ENCODE assay signal across 20 cellular contexts in genomic region chr20:54086444-54087134, GRCh38. TPM values are rescaled to one million over a fixed set of nuclear protein-coding genes. Genes with fewer than 3 reads are reported as not detected.
DNase-seq lines count a peak whose midpoint lies in the region; ATAC-seq lines count a peak whose summit lies in the region.
"Had no signal": no experiment of that assay in that cellular context is flagged by ENCODE, and none has a peak within 500 bp of the region (broad histone marks: within the 10 kb centered on the region; RNA-seq: fewer than 3 reads in every experiment).

No MANE protein-coding gene starts in this region.

- H3K27me3 ChIP-seq in GM23248 (replicated peaks; ENCODE audit: insufficient read depth) (no peaks in the 10 kb centered on the region), adipocyte (replicated peaks; ENCODE audit: control insufficient read depth, insufficient read depth, low read length) (peaks cover 3% of the 10 kb centered on the region), subcutaneous abdominal adipose tissue (ENCODE audit: control insufficient read depth in 5 of 5, insufficient read depth in 4 of 5, low read length in 5 of 5) (peaks cover 0 to 4% (median 0%) of the 10 kb centered on the region in 5 donors)
- H3K27me3 ChIP-seq: ascending aorta, testis had no signal

- no peaks in the 10 kb centered on the region for H3K9me2 ChIP-seq in GM23248 (ENCODE audit: insufficient read depth)

- WGBS in GM23248 (ENCODE audit: low coverage in 1 of 2, low lambda C conversion rate in 2 of 2, missing lambda C conversion rate in 2 of 2), 2 experiments, result 2 to 3% methylated on average over 13 of the region's 13 CpGs

- ATAC-seq in left colon (peak; percentile 76), HG02870 (IDR thresholded peaks at IDR 0.05; ENCODE audit: unreplicated experiment) (no peak)
- ATAC-seq: activated CD8-positive, alpha-beta memory T cell treated with anti-CD3 and anti-CD28 coated beads, Interleukin-2, amount 10 ng/mL, durations not matched to agents 7 days and 5 days; HCT116 had no signal

- H3K4me1 ChIP-seq in GM23248 (ENCODE audit: insufficient read depth), result peaks cover 51% of the 10 kb centered on the region
- peaks cover 27% of the 10 kb centered on the region for H3K4me1 ChIP-seq in adipocyte (ENCODE audit: control insufficient read depth, insufficient read depth, low read length)
- H3K4me1 ChIP-seq in subcutaneous abdominal adipose tissue (ENCODE audit: control insufficient read depth in 5 of 5, insufficient read depth in 5 of 5, low read length in 5 of 5), result peaks cover 0 to 22% (median 17%) of the 10 kb centered on the region in 5 donors
- H3K4me1 ChIP-seq: ascending aorta, testis had no signal

- H3F3A ChIP-seq in GM23248 (ENCODE audit: insufficient read depth), result peaks cover 51% of the 10 kb centered on the region

- H2AFZ ChIP-seq in GM23248, result peak overlapping the region; percentile 78

- no peaks in the 10 kb centered on the region for H4K20me1 ChIP-seq in GM23248 (ENCODE audit: insufficient read depth)

- no peaks in the 10 kb centered on the region for H3K36me3 ChIP-seq in GM23248 (ENCODE audit: low read depth)
- H3K36me3 ChIP-seq in adipocyte (ENCODE audit: control insufficient read depth, insufficient read depth, low read length, severe bottlenecking), result no peaks in the 10 kb centered on the region
- no peaks in the 10 kb centered on the region for H3K36me3 ChIP-seq in subcutaneous abdominal adipose tissue (ENCODE audit: control insufficient read depth in 5 of 5, insufficient read depth in 5 of 5, low read length in 5 of 5)
- H3K36me3 ChIP-seq: ascending aorta, esophagus squamous epithelium had no signal

- H3K9ac ChIP-seq in GM23248 (peak overlapping the region; percentile 70), adipocyte (ENCODE audit: low read length) (peak overlapping the region; percentile 51), subcutaneous abdominal adipose tissue (ENCODE audit: low read length in 5 of 5) (no peak overlapping the region)

- H3K9me3 ChIP-seq in GM23248 (ENCODE audit: low read depth), result no peaks in the 10 kb centered on the region
- no peaks in the 10 kb centered on the region for H3K9me3 ChIP-seq in adipocyte (ENCODE audit: control insufficient read depth, low read length)
- H3K9me3 ChIP-seq in subcutaneous abdominal adipose tissue (ENCODE audit: control insufficient read depth in 5 of 5, low read length in 5 of 5), result no peaks in the 10 kb centered on the region
- H3K9me3 ChIP-seq: ascending aorta, esophagus squamous epithelium, testis had no signal

- peak overlapping the region; percentile 95 for H3K27ac ChIP-seq in GM23248
- H3K27ac ChIP-seq in subcutaneous abdominal adipose tissue (ENCODE audit: low read depth, low read length), result peak overlapping the region; percentile 61
- H3K27ac ChIP-seq: ascending aorta, esophagus squamous epithelium, testis had no signal

- in situ Hi-C loops in GM23248 (cut with MboI), result no loop called here

- peak overlapping the region; percentile 69 for H3K4me2 ChIP-seq in GM23248 (ENCODE audit: unreplicated experiment)

- intact Hi-C loops in left colon (cut with DNase I, micrococcal nuclease), result no loop called here

- H3K79me2 ChIP-seq in GM23248 (ENCODE audit: insufficient read depth), result no peaks in the 10 kb centered on the region

- peak overlapping the region; percentile 49 for H3K4me3 ChIP-seq in GM23248
- H3K4me3 ChIP-seq in adipocyte (ENCODE audit: low read length), result peak overlapping the region; percentile 55
- H3K4me3 ChIP-seq in subcutaneous abdominal adipose tissue (ENCODE audit: low read depth in 1 of 5, low read length in 5 of 5), result peak overlapping the region in 1 of 5 donors; percentile 25
- H3K4me3 ChIP-seq: esophagus squamous epithelium, testis had no signal

- DNase-seq in GM23248, result peak; percentile 93
- DNase-seq in adipocyte (ENCODE audit: low read depth), result no peak
- DNase-seq in left colon, result no peak
- DNase-seq in NCI-H2227 (lab: John Stamatoyannopoulos, UW; ENCODE audit: unreplicated experiment), result no peak
- DNase-seq in stimulated activated CD4-positive, alpha-beta T cell treated with anti-CD3 and anti-CD28 coated beads, Interleukin-12 subunit alpha, Interleukin-12 subunit beta, amount 100 ng/mL, for 4 hours, result no peak
- DNase-seq: activated CD8-positive, alpha-beta memory T cell treated with anti-CD3 and anti-CD28 coated beads, Interleukin-2, amount 10 ng/mL, durations not matched to agents 7 days and 5 days; activated gamma-delta T cell; dermis blood vessel endothelial cell; esophagus squamous epithelium; hippocampal formation; NCI-H1092 treated with DMSO at 0.1 percent for 48 hours; NCI-H2171; NCI-H82; stimulated activated CD4-positive, alpha-beta T cell treated with anti-CD3 and anti-CD28 coated beads, Interleukin-2, amount 100 ng/mL, for 24 hours; testis had no signal

RNA-seq across cellular contexts. Expression of gene BCAS1, which starts 16.2 kb away (rescaled TPM):
- not detected in 2 replicates for total RNA-seq in GM23248 (2014; rRNA removed; shearing (Covaris generic))
- 0.38 and 0.41 TPM in 2 replicates for polyA plus RNA-seq in GM23248 (2016; fragmentation: Nextera tagmentation; extraction: Ambion mirVana)
- total RNA-seq in left colon, result 100 to 1,000 TPM; 149 to 152 TPM
- total RNA-seq: ascending aorta, dermis blood vessel endothelial cell, pulmonary artery endothelial cell had no signal

Comparison
In these comparisons a context has a peak if more than half of its experiments do, and no peak if none do; other contexts are left out.
1. H3K9ac ChIP-seq: peak in GM23248 (single experiment) and adipocyte (single experiment); none in subcutaneous abdominal adipose tissue (0 of 5).
2. RNA of gene BCAS1, which starts 16.2 kb away (total RNA-seq): 149 to 152 TPM in left colon; not detected in GM23248; every median in the first group is over 100 times any median in the second.